ENCODE assay signal across 11 cellular contexts in genomic region chr17:1045456-1045855, GRCh38.
"Had no signal": no experiment of that assay in that cellular context is flagged by ENCODE, and none has a peak within 500 bp of the region (broad histone marks: within the 10 kb centered on the region; RNA-seq: fewer than 3 reads in every experiment).

No MANE protein-coding gene starts in this region.

- H3K4me3 ChIP-seq: transverse colon had no signal

- H3K27me3 Mint-ChIP-seq: activated CD4-positive, alpha-beta memory T cell treated with anti-CD3 and anti-CD28 coated beads, Interleukin-2, amount 10 ng/mL, durations not matched to agents 7 days and 5 days; activated T-cell treated with anti-CD3 and anti-CD28 coated beads, Interleukin-2, amount 50 U/mL, for 24 hours; dendritic cell treated with granulocyte-macrophage colony-stimulating factor and Interleukin-4, amounts not matched to agents 40 ng/mL and 50 ng/mL, for 4 days; T-helper 17 cell had no signal

- H3K27ac ChIP-seq: epithelial cell of prostate had no signal

- H3K4me1 Mint-ChIP-seq: activated CD4-positive, alpha-beta memory T cell treated with anti-CD3 and anti-CD28 coated beads, Interleukin-2, amount 10 ng/mL, durations not matched to agents 7 days and 5 days had no signal

- DNase-seq: activated CD4-positive, alpha-beta memory T cell treated with anti-CD3 and anti-CD28 coated beads, Interleukin-2, amount 10 ng/mL, durations not matched to agents 7 days and 5 days; activated CD4-positive, alpha-beta T cell treated with anti-CD3 and anti-CD28 coated beads for 4 hours; activated naive CD4-positive, alpha-beta T cell treated with anti-CD3 and anti-CD28 coated beads, Interleukin-2, amount 50 U/mL, for 16 hours; activated T-cell treated with anti-CD3 and anti-CD28 coated beads, Interleukin-2, amount 50 U/mL, for 24 hours; caudate nucleus; stimulated activated CD4-positive, alpha-beta T cell treated with anti-CD3 and anti-CD28 coated beads, Interleukin-2, amount 100 ng/mL, for 48 hours; stimulated activated naive CD4-positive, alpha-beta T cell; T-helper 17 cell; transverse colon had no signal

- H3K9me3 Mint-ChIP-seq: activated T-cell treated with anti-CD3 and anti-CD28 coated beads, Interleukin-2, amount 50 U/mL, for 24 hours; dendritic cell treated with granulocyte-macrophage colony-stimulating factor and Interleukin-4, amounts not matched to agents 40 ng/mL and 50 ng/mL, for 4 days had no signal

- H3K27me3 ChIP-seq: transverse colon had no signal

- H3K27ac Mint-ChIP-seq: activated CD4-positive, alpha-beta memory T cell treated with anti-CD3 and anti-CD28 coated beads, Interleukin-2, amount 10 ng/mL, durations not matched to agents 7 days and 5 days; activated T-cell treated with anti-CD3 and anti-CD28 coated beads, Interleukin-2, amount 50 U/mL, for 24 hours had no signal

- H3K4me3 Mint-ChIP-seq: activated CD4-positive, alpha-beta memory T cell treated with anti-CD3 and anti-CD28 coated beads, Interleukin-2, amount 10 ng/mL, durations not matched to agents 7 days and 5 days; activated T-cell treated with anti-CD3 and anti-CD28 coated beads, Interleukin-2, amount 50 U/mL, for 24 hours; dendritic cell treated with granulocyte-macrophage colony-stimulating factor and Interleukin-4, amounts not matched to agents 40 ng/mL and 50 ng/mL, for 4 days; T-helper 17 cell had no signal

- H3K9me3 ChIP-seq: transverse colon had no signal

- ATAC-seq: T-helper 17 cell had no signal
